In genomic region chr12:63508543-63508942, GRCh38 we compare ENCODE assay signal across 30 cellular contexts.
"Had no signal": no experiment of that assay in that cellular context is flagged by ENCODE, and none has a peak within 500 bp of the region (broad histone marks: within the 10 kb centered on the region; RNA-seq: fewer than 3 reads in every experiment).

No MANE protein-coding gene starts in this region.

- H3K9ac ChIP-seq: parathyroid adenoma had no signal

- H3K4me1 ChIP-seq: parathyroid adenoma, psoas muscle, spleen, suprapubic skin, testis, tibial artery, transverse colon, upper lobe of right lung, uterus had no signal

- H3K27ac ChIP-seq: neutrophil, ovary, parathyroid adenoma, psoas muscle, skin epidermis, spleen, suprapubic skin, testis, tibial artery, transverse colon, upper lobe of right lung, uterus had no signal

- H3K4me2 ChIP-seq: smooth muscle cell had no signal

- H3K36me3 ChIP-seq: neutrophil, ovary, spleen, suprapubic skin, tibial artery, transverse colon, upper lobe of right lung, uterus had no signal

- H3K79me2 ChIP-seq: parathyroid adenoma had no signal

- H3K27me3 ChIP-seq: neutrophil, ovary, spleen, suprapubic skin, testis, tibial artery, transverse colon, upper lobe of right lung, uterus had no signal

- ATAC-seq: naive thymus-derived CD8-positive, alpha-beta T cell; natural killer cell treated with Interleukin-12 subunit alpha and Interleukin-12 subunit beta and Interleukin-15 and Interleukin-18, amount 100 ng/mL, for 72 hours; psoas muscle; right cardiac atrium; sciatic nerve; stimulated activated memory B cell treated with anti-CD40 and anti-IgM and Interleukin-4, amounts not matched to agents 10 μg/mL and 1 μg/mL and 100 μg/mL, for 72 hours; stimulated activated naive CD8-positive, alpha-beta T cell treated with anti-CD3 and anti-CD28 coated beads, Interleukin-15, amount 100 ng/mL, for 72 hours; stimulated activated naive CD8-positive, alpha-beta T cell treated with anti-CD3 and anti-CD28 coated beads, Interleukin-15, Interleukin-2, amounts not matched to agents 100 U/mL and 50 U/mL, for 24 hours; upper lobe of right lung had no signal

- H3K9me3 ChIP-seq: neutrophil, ovary, suprapubic skin, testis, upper lobe of right lung, uterus had no signal

- DNase-seq: naive thymus-derived CD8-positive, alpha-beta T cell; nephron progenitor cell; nucleus accumbens; ovary; posterior cingulate gyrus; psoas muscle; right cardiac atrium; spleen; stimulated activated CD4-positive, alpha-beta T cell treated with anti-CD3 and anti-CD28 coated beads, Interleukin-12 subunit alpha, Interleukin-12 subunit beta, amount 100 ng/mL, for 4 hours; stimulated activated CD4-positive, alpha-beta T cell treated with anti-CD3 and anti-CD28 coated beads, Interleukin-1b, Interleukin-23, amount 100 ng/mL, for 48 hours; stimulated activated CD4-positive, alpha-beta T cell treated with anti-CD3 and anti-CD28 coated beads, Interleukin-4, amount 100 ng/mL, for 1 hour; stimulated activated CD4-positive, alpha-beta T cell treated with anti-CD3 and anti-CD28 coated beads, Interleukin-4, amount 100 ng/mL, for 4 hours; stimulated activated CD8-positive, alpha-beta memory T cell treated with anti-CD3 and anti-CD28 coated beads, Interleukin-4, amount 100 ng/mL, for 48 hours; stimulated activated naive CD4-positive, alpha-beta T cell; stimulated activated naive CD8-positive, alpha-beta T cell treated with anti-CD3 and anti-CD28 coated beads, Interleukin-15, amount 100 ng/mL, for 72 hours; stimulated activated naive CD8-positive, alpha-beta T cell treated with anti-CD3 and anti-CD28 coated beads, Interleukin-15, Interleukin-2, amounts not matched to agents 100 U/mL and 50 U/mL, for 24 hours; substantia nigra; testis; tibial artery; transverse colon; upper lobe of right lung; uterus had no signal

- H2AFZ ChIP-seq: parathyroid adenoma had no signal

- H3K4me3 ChIP-seq: ovary, psoas muscle, skin epidermis, smooth muscle cell, spleen, suprapubic skin, testis, tibial artery, transverse colon, upper lobe of right lung, uterus had no signal
